1 cellular context compared by ENCODE assay signal in the genomic region with DNA sequence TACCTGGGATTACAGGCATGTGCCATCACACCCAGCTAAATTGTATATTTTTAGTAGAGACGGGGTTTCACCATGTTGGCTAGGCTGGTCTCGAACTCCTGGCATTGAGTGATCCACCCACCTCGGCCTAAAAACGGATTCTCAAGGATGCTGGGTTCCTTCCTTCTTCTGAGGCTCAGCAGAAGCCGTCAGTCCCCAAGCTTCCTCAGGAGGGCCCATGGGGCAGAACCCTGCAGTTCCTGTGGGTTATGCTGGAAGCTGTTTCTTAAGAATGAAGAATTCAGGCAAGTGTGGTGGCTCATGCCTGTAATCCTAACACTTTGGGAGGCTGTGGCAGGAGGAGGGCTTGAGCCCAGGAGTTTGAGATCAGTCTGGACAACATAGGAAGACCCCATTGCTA.
TF ChIP-seq lines count a peak whose summit lies in the region.

No MANE protein-coding gene starts in this region.

TF ChIP-seq in H1, 55 proteins besides CTCF, POLR2A, EP300 and RAD21:
- TF ChIP-seq KDM1A (IDR thresholded peaks at IDR 0.05; ENCODE audit: borderline replicate concordance, low read length) (0 out of 2 replicates have a peak, but pooled peaks have one; percentile 7), YY1 (IDR thresholded peaks at IDR 0.05; ENCODE audit: low read depth, low read length) (no peak)
